ENCODE assay signal across 13 cellular contexts in genomic region chr6:106516629-106517028, GRCh38.
DNase-seq lines count a peak whose midpoint lies in the region; ATAC-seq, FAIRE-seq and TF ChIP-seq lines count a peak whose summit lies in the region.
"Had no signal": no experiment of that assay in that cellular context is flagged by ENCODE, and none has a peak within 500 bp of the region (broad histone marks: within the 10 kb centered on the region; RNA-seq: fewer than 3 reads in every experiment).

No MANE protein-coding gene starts in this region.

- WGBS in GM12878 (ENCODE audit: insufficient coverage, insufficient replicate concordance, low lambda C conversion rate, missing lambda C conversion rate) = 10% methylated on average over 4 of the region's 4 CpGs

- H3K27me3 ChIP-seq in GM12878 (replicated peaks in 1 of 2; ENCODE audit: control insufficient read depth in 2 of 2, insufficient read depth in 2 of 2, low read length in 1 of 2) = no peaks in the 10 kb centered on the region

- DNase-seq in stimulated activated naive CD8-positive, alpha-beta T cell treated with anti-CD3 and anti-CD28 coated beads, Interleukin-15, Interleukin-2, amounts not matched to agents 100 U/mL and 50 U/mL, for 24 hours = no peak
- peak; percentile 54 for DNase-seq in OCI-LY7 (ENCODE audit: low spot score)
- no peak for DNase-seq in GM12878 (ENCODE audit: low read depth, low spot score)
- no peak for DNase-seq in HEK293T (ENCODE audit: extremely low spot score)
- DNase-seq in activated CD4-positive, CD25-positive, alpha-beta regulatory T cell treated with anti-CD3 and anti-CD28 coated beads, Interleukin-2, amount 50 U/mL, for 72 hours = no peak
- DNase-seq: amniotic stem cell, COR-L47, left cardiac atrium had no signal

- in situ Hi-C loops in GM12878 (cut with MboI) = loop anchor here (25.0 kb wide), 1 partner anchor 1054 kb away; no protein-coding TSS in a partner anchor

- no peaks in the 10 kb centered on the region for H3K9me3 ChIP-seq in OCI-LY7 (ENCODE audit: low read length)
- H3K9me3 ChIP-seq in GM12878 (replicated peaks; ENCODE audit: control insufficient read depth, insufficient read depth, low read length) = no peaks in the 10 kb centered on the region

- H3K36me3 Mint-ChIP-seq in stimulated activated naive CD8-positive, alpha-beta T cell treated with anti-CD3 and anti-CD28 coated beads, Interleukin-15, Interleukin-2, amounts not matched to agents 100 ng/mL and 50 ng/mL, for 24 hours (ENCODE audit: low read depth) = peaks cover 27% of the 10 kb centered on the region

- H3K27me3 Mint-ChIP-seq in stimulated activated naive CD8-positive, alpha-beta T cell treated with anti-CD3 and anti-CD28 coated beads, Interleukin-15, Interleukin-2, amounts not matched to agents 100 ng/mL and 50 ng/mL, for 24 hours = no peaks in the 10 kb centered on the region

- no peaks in the 10 kb centered on the region for H3K9me3 Mint-ChIP-seq in stimulated activated naive CD8-positive, alpha-beta T cell treated with anti-CD3 and anti-CD28 coated beads, Interleukin-15, Interleukin-2, amounts not matched to agents 100 ng/mL and 50 ng/mL, for 24 hours

- RAD21 ChIA-PET in GM12878 (lab: Charles Lee; ENCODE audit: unreplicated experiment) = interaction anchor here (0.6 to 1.1 kb wide), 3 partner anchors 42 to 120 kb away, joined by 3 to 4 read pairs (median 4); no protein-coding TSS in a partner anchor

- TF ChIP-seq CTCF in OCI-LY7 (conservative IDR thresholded peaks at IDR 0.05; ENCODE audit: low read length) = no peak
- TF ChIP-seq CTCF in GM12878 (IDR thresholded peaks at IDR 0.05 in 2 of 3, conservative IDR thresholded peaks at IDR 0.05 in 1 of 3; ENCODE audit: control insufficient read depth in 2 of 3, extremely low read depth in 1 of 3, insufficient read depth in 1 of 3, low read depth in 3 of 3, low read length in 3 of 3) = no peak

- CTCF ChIA-PET in OCI-LY7 (lab: Charles Lee; ENCODE audit: unreplicated experiment) = interaction anchor here (0.7 kb wide), 1 partner anchor 30 kb away, joined by 3 read pairs; no protein-coding TSS in a partner anchor
- CTCF ChIA-PET in GM12878 (lab: Yijun Ruan, JAX) = interaction anchor here (1.1 to 1.5 kb wide), 3 partner anchors 11 to 49 kb away, joined by 3 to 6 read pairs (median 5); no protein-coding TSS in a partner anchor
- CTCF ChIA-PET in HEK293T (lab: Yijun Ruan, JAX) = no interaction called here

- H3K36me3 ChIP-seq in OCI-LY7 (ENCODE audit: insufficient read depth, low read length) = peaks cover 13% of the 10 kb centered on the region; the same call in 1 of the 2 replicates
- H3K36me3 ChIP-seq in GM12878 (ENCODE audit: control insufficient read depth in 2 of 2, insufficient read depth in 2 of 2, low read length in 1 of 2) = no peaks in the 10 kb centered on the region

- POLR2A ChIA-PET in OCI-LY7 (lab: Charles Lee) = interaction anchor here (0.7 to 2.6 kb wide), 6 partner anchors 9 to 803 kb away, joined by 3 to 24 read pairs (median 4); no protein-coding TSS in a partner anchor
- POLR2A ChIA-PET in GM12878 (lab: Charles Lee) = interaction anchor here (0.7 kb wide), 2 partner anchors 11 to 17 kb away, joined by 4 to 7 read pairs; no protein-coding TSS in a partner anchor
- POLR2A ChIA-PET in HEK293T (lab: Yijun Ruan, JAX) = no interaction called here

- peak overlapping the region; percentile 24; the same call in 1 of the 2 replicates for H3K9ac ChIP-seq in GM12878 (ENCODE audit: control insufficient read depth, insufficient read depth, low read length)

- H4K20me1 ChIP-seq in OCI-LY7 (ENCODE audit: insufficient read depth, low read length) = no peaks in the 10 kb centered on the region
- H4K20me1 ChIP-seq in GM12878 (ENCODE audit: control insufficient read depth, insufficient read depth) = no peaks in the 10 kb centered on the region

- peak overlapping the region; percentile 66 for H3K27ac Mint-ChIP-seq in stimulated activated naive CD8-positive, alpha-beta T cell treated with anti-CD3 and anti-CD28 coated beads, Interleukin-15, Interleukin-2, amounts not matched to agents 100 ng/mL and 50 ng/mL, for 24 hours

- peak overlapping the region; percentile 63 for H3K27ac ChIP-seq in OCI-LY7 (ENCODE audit: low read depth, low read length, poor library complexity, severe bottlenecking)
- H3K27ac ChIP-seq in GM12878 (ENCODE audit: control insufficient read depth, insufficient read depth) = peak overlapping the region; percentile 63

- H3K9me2 ChIP-seq in OCI-LY7 (ENCODE audit: insufficient read depth, low read length) = no peaks in the 10 kb centered on the region

- no peak for TF ChIP-seq EP300 in GM12878 (IDR thresholded peaks at IDR 0.05; ENCODE audit: borderline replicate concordance in 1 of 2, control insufficient read depth in 1 of 2, low read depth in 2 of 2, low read length in 2 of 2)

- peaks cover 78% of the 10 kb centered on the region for H3K4me1 Mint-ChIP-seq in stimulated activated naive CD8-positive, alpha-beta T cell treated with anti-CD3 and anti-CD28 coated beads, Interleukin-15, Interleukin-2, amounts not matched to agents 100 ng/mL and 50 ng/mL, for 24 hours (ENCODE audit: low read depth)

- no peak for TF ChIP-seq RAD21 in GM12878 (IDR thresholded peaks at IDR 0.05; ENCODE audit: insufficient read depth, low read depth, low read length)

- peaks cover 55% of the 10 kb centered on the region for H3K4me1 ChIP-seq in OCI-LY7 (ENCODE audit: insufficient read depth, low read length, poor library complexity, severe bottlenecking)
- H3K4me1 ChIP-seq in GM12878 (ENCODE audit: control insufficient read depth, insufficient read depth, low read length) = no peaks in the 10 kb centered on the region

- intact Hi-C loops in OCI-LY7 (cut with micrococcal nuclease; ENCODE audit: unreplicated experiment) = loop anchor here (10.0 kb wide), 2 partner anchors 352 to 422 kb away; no protein-coding TSS in a partner anchor
- intact Hi-C loops in GM12878 (cut with micrococcal nuclease; ENCODE audit: unreplicated experiment) = no loop called here

- H2AFZ ChIP-seq in OCI-LY7 (ENCODE audit: low read length) (no peak overlapping the region), GM12878 (ENCODE audit: control insufficient read depth, low read depth, low read length) (no peak overlapping the region)

- ATAC-seq in stimulated activated naive CD8-positive, alpha-beta T cell treated with anti-CD3 and anti-CD28 coated beads, Interleukin-15, Interleukin-2, amounts not matched to agents 100 U/mL and 50 U/mL, for 24 hours = no peak
- ATAC-seq in GM12878 (no peak), HG02973 (IDR thresholded peaks at IDR 0.05; ENCODE audit: unreplicated experiment) (no peak), GM18870 (IDR thresholded peaks at IDR 0.05; ENCODE audit: unreplicated experiment) (no peak)
- ATAC-seq: activated CD4-positive, CD25-positive, alpha-beta regulatory T cell treated with anti-CD3 and anti-CD28 coated beads, Interleukin-2, amount 50 U/mL, for 24 hours; left cardiac atrium had no signal

- BruUV-seq in OCI-LY7 (replicated peaks; lab: Mats Ljungman, UMichigan) (no TSS peak), GM12878 (replicated peaks; lab: Mats Ljungman, UMichigan) (no TSS peak)

- H3K4me3 ChIP-seq in OCI-LY7 (ENCODE audit: low read depth, low read length, poor library complexity, severe bottlenecking) (peak overlapping the region; percentile 57), GM12878 (peak overlapping the region; percentile 42)

- H3K4me2 ChIP-seq in OCI-LY7 (ENCODE audit: low read length) = peak overlapping the region; percentile 77
- H3K4me2 ChIP-seq in GM12878 (ENCODE audit: control insufficient read depth, insufficient read depth) = peak overlapping the region; percentile 28

- SMC1A ChIA-PET in GM12878 (lab: Charles Lee; ENCODE audit: uncharacterized antibody, unreplicated experiment) = interaction anchor here (1.0 to 1.3 kb wide), 6 partner anchors 20 to 74 kb away, joined by 3 to 5 read pairs (median 3); no protein-coding TSS in a partner anchor

- no peak for TF ChIP-seq POLR2A in GM12878 (IDR thresholded peaks at IDR 0.05; ENCODE audit: low read depth, low read length)

- H3K79me2 ChIP-seq in OCI-LY7 (ENCODE audit: insufficient read depth, low read depth, low read length) (peaks cover 89% of the 10 kb centered on the region), GM12878 (ENCODE audit: control insufficient read depth, insufficient read depth, low read length) (peaks cover 80% of the 10 kb centered on the region)

- no peak for FAIRE-seq in GM12878 (lab: Jason Lieb, UNC)
- FAIRE-seq: frontal cortex had no signal

- peak overlapping the region; percentile 68 for H3K4me3 Mint-ChIP-seq in stimulated activated naive CD8-positive, alpha-beta T cell treated with anti-CD3 and anti-CD28 coated beads, Interleukin-15, Interleukin-2, amounts not matched to agents 100 ng/mL and 50 ng/mL, for 24 hours

TF ChIP-seq in GM12878, 131 proteins besides CTCF, POLR2A, EP300 and RAD21:
- TF ChIP-seq MEF2A (IDR thresholded peaks at IDR 0.05; ENCODE audit: insufficient read depth, low read depth, low read length) (peak; percentile 57), PKNOX1 (IDR thresholded peaks at IDR 0.05) (peak; percentile 62; the same call in 1 of the 2 replicates), KLF5 (IDR thresholded peaks at IDR 0.05; ENCODE audit: partially characterized antibody) (no peak), RUNX3 (IDR thresholded peaks at IDR 0.05; ENCODE audit: low read length) (peak; percentile 26; the same call in 1 of the 2 replicates)

TF ChIP-seq in HEK293T, 16 proteins besides CTCF, POLR2A, EP300 and RAD21:
- TF ChIP-seq SUZ12 (IDR thresholded peaks at IDR 0.05) (no peak), HDGF (IDR thresholded peaks at IDR 0.05; ENCODE audit: borderline replicate concordance) (no peak)
